Comparison of ENCODE assay signal across 19 cellular contexts in the genomic region with DNA sequence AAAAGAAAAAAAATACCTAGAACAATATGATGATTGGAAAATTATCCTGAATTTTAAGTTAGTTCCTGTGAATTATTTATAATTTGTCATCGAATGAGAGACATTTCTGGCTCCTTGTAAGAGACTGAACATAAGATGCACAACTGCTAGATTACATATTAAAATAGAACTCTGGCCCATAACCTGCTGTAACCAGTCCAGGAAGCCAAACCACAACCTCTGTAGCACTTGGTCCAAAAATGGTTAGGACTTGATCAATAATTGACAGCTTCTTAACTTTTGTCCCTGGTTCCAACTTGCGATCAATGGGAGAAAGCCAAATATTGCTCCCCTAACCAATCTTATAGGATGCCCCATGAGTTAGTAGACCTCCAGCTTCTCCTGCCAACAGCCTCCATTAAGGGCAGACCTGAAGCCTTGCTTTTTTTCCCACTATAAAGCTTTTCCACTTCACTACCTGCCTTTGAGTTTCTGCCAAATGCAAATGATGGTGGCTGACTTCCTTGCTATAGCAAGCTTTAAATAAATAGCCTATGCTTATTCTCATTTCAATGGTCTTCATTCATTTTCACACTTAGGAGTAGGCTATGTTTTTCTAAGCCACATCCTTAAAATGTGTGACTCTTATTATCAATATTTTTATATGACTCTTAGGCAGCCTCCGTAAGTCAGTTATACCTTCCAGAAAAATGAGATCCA.
A peak's percentile ranks its signal among the peaks of the same experiment; 100 is the strongest.
DNase-seq lines count a peak whose midpoint lies in the region; ATAC-seq, FAIRE-seq and TF ChIP-seq lines count a peak whose summit lies in the region.
"Had no signal": no experiment of that assay in that cellular context is flagged by ENCODE, and none has a peak within 500 bp of the region (broad histone marks: within the 10 kb centered on the region; RNA-seq: fewer than 3 reads in every experiment).

No MANE protein-coding gene starts in this region.

- intact Hi-C loops in GM12878 (cut with micrococcal nuclease; ENCODE audit: unreplicated experiment) (loop anchor here (5.0 kb wide), 2 partner anchors 40 to 755 kb away; no protein-coding TSS in a partner anchor), uterus (cut with DNase I; ENCODE audit: low total_unique reads) (no loop called here)

- TF ChIP-seq RAD21 in GM12878 (IDR thresholded peaks at IDR 0.05; ENCODE audit: insufficient read depth, low read depth, low read length), result no peak

- no peak for TF ChIP-seq CTCF in GM12878 (IDR thresholded peaks at IDR 0.05 in 2 of 3, conservative IDR thresholded peaks at IDR 0.05 in 1 of 3; ENCODE audit: control insufficient read depth in 2 of 3, extremely low read depth in 1 of 3, insufficient read depth in 1 of 3, low read depth in 3 of 3, low read length in 3 of 3)
- no peak for TF ChIP-seq CTCF in uterus (IDR thresholded peaks at IDR 0.05)
- no peak for TF ChIP-seq CTCF in suprapubic skin (IDR thresholded peaks at IDR 0.05)

- H3K27ac ChIP-seq in GM12878 (ENCODE audit: control insufficient read depth, insufficient read depth), result no peak overlapping the region
- H3K27ac ChIP-seq in uterus, result no peak overlapping the region
- H3K27ac ChIP-seq in suprapubic skin, result no peak overlapping the region
- H3K27ac ChIP-seq: BLaER1, epithelial cell of prostate had no signal

- no peak overlapping the region for H2AFZ ChIP-seq in GM12878 (ENCODE audit: control insufficient read depth, low read depth, low read length)

- FAIRE-seq in GM12878 (lab: Jason Lieb, UNC), result no peak

- peak; percentile 82 for ATAC-seq in GM21619 (IDR thresholded peaks at IDR 0.05; ENCODE audit: unreplicated experiment)
- peak; percentile 88 for ATAC-seq in HG03097 (IDR thresholded peaks at IDR 0.05; ENCODE audit: low FRiP score, unreplicated experiment)
- ATAC-seq in GM12878, result peak; percentile 86

- no peaks in the 10 kb centered on the region for H3K36me3 ChIP-seq in GM12878 (ENCODE audit: control insufficient read depth in 2 of 2, insufficient read depth in 2 of 2, low read length in 1 of 2)
- H3K36me3 ChIP-seq in uterus, result no peaks in the 10 kb centered on the region
- H3K36me3 ChIP-seq in suprapubic skin, result no peaks in the 10 kb centered on the region
- H3K36me3 ChIP-seq: BLaER1 had no signal

- RAD21 ChIA-PET in GM12878 (lab: Charles Lee; ENCODE audit: unreplicated experiment), result interaction anchor here (0.8 to 2.1 kb wide), 6 partner anchors 8 to 74 kb away, joined by 3 to 7 read pairs (median 4); no protein-coding TSS in a partner anchor

- H3K4me1 ChIP-seq in GM12878 (ENCODE audit: control insufficient read depth, insufficient read depth, low read length) (no peaks in the 10 kb centered on the region), uterus (no peaks in the 10 kb centered on the region), suprapubic skin (no peaks in the 10 kb centered on the region)
- H3K4me1 ChIP-seq: BLaER1 had no signal

- H3K4me3 ChIP-seq in GM12878, result no peak overlapping the region
- H3K4me3 ChIP-seq in uterus, result no peak overlapping the region
- H3K4me3 ChIP-seq in suprapubic skin, result no peak overlapping the region
- H3K4me3 ChIP-seq: BLaER1 had no signal

- 0% methylated on average over 3 of the region's 3 CpGs for WGBS in GM12878 (ENCODE audit: insufficient coverage, insufficient replicate concordance, low lambda C conversion rate, missing lambda C conversion rate)
- 54% methylated on average over 3 of the region's 3 CpGs for WGBS in suprapubic skin

- TF ChIP-seq POLR2A in GM18951 (IDR thresholded peaks at IDR 0.05; ENCODE audit: extremely low read depth, insufficient read depth, insufficient read length) (peak; percentile 34), GM12878 (IDR thresholded peaks at IDR 0.05; ENCODE audit: low read depth, low read length) (no peak), uterus (IDR thresholded peaks at IDR 0.05) (no peak), suprapubic skin (IDR thresholded peaks at IDR 0.05) (no peak)

- no peaks in the 10 kb centered on the region for H3K79me2 ChIP-seq in GM12878 (ENCODE audit: control insufficient read depth, insufficient read depth, low read length)

- no TSS peak for BruUV-seq in GM12878 (replicated peaks; lab: Mats Ljungman, UMichigan)

- TF ChIP-seq EP300 in GM12878 (IDR thresholded peaks at IDR 0.05; ENCODE audit: borderline replicate concordance in 1 of 2, control insufficient read depth in 1 of 2, low read depth in 2 of 2, low read length in 2 of 2), result no peak
- no peak for TF ChIP-seq EP300 in suprapubic skin (IDR thresholded peaks at IDR 0.05)

- H3K9ac ChIP-seq in GM12878 (ENCODE audit: control insufficient read depth, insufficient read depth, low read length), result no peak overlapping the region
- H3K9ac ChIP-seq: BLaER1 had no signal

- CTCF ChIA-PET in GM12878 (lab: Yijun Ruan, JAX), result interaction anchor here (0.7 to 1.7 kb wide), 11 partner anchors 9 to 74 kb away, joined by 3 to 7 read pairs (median 3); no protein-coding TSS in a partner anchor

- POLR2A ChIA-PET in GM12878 (lab: Charles Lee), result interaction anchor here (1.1 to 1.6 kb wide), 3 partner anchors 8 to 13 kb away, joined by 3 to 6 read pairs (median 4); no protein-coding TSS in a partner anchor

- in situ Hi-C loops in GM18951 (cut with MboI; ENCODE audit: low sequenced_read_pairs, unreplicated experiment) (no loop called here), GM12878 (cut with MboI) (no loop called here)

- 0 out of 2 replicates have a peak overlapping the region, but pooled peaks have one; percentile 17 for H3K4me2 ChIP-seq in GM12878 (ENCODE audit: control insufficient read depth, insufficient read depth)
- H3K4me2 ChIP-seq: BLaER1 had no signal

- DNase-seq in GM12878 (ENCODE audit: low read depth, low spot score) (peak; percentile 28), uterus (no peak), NCI-H510A treated with DMSO at 0.1 percent for 48 hours (lab: John Stamatoyannopoulos, UW) (no peak), NCI-H1694 treated with DMSO at 0.1 percent for 48 hours (lab: John Stamatoyannopoulos, UW) (no peak), suprapubic skin (ENCODE audit: low spot score in 2 of 2) (no peak)
- DNase-seq: activated CD4-positive, alpha-beta T cell treated with anti-CD3 and anti-CD28 coated beads, Interleukin-2, amount 50 U/mL, for 4 hours; activated naive CD4-positive, alpha-beta T cell; central memory CD4-positive, alpha-beta T cell; GDM1; hypothalamus; IMR-90; NCI-H187; stimulated activated CD4-positive, alpha-beta T cell treated with anti-CD3 and anti-CD28 coated beads, Interleukin-2, amount 100 ng/mL, for 24 hours; stimulated activated naive CD4-positive, alpha-beta T cell treated with Interleukin-2 at 50 U/mL for 16 hours had no signal

- no peaks in the 10 kb centered on the region for H4K20me1 ChIP-seq in GM12878 (ENCODE audit: control insufficient read depth, insufficient read depth)
- H4K20me1 ChIP-seq: BLaER1 had no signal

- H3K27me3 ChIP-seq in GM12878 (replicated peaks in 1 of 2; ENCODE audit: control insufficient read depth in 2 of 2, insufficient read depth in 2 of 2, low read length in 1 of 2), result no peaks in the 10 kb centered on the region
- H3K27me3 ChIP-seq in uterus, result no peaks in the 10 kb centered on the region
- H3K27me3 ChIP-seq in suprapubic skin, result no peaks in the 10 kb centered on the region
- H3K27me3 ChIP-seq: BLaER1 had no signal

- H3K9me3 ChIP-seq in GM12878 (replicated peaks; ENCODE audit: control insufficient read depth, insufficient read depth, low read length), result no peaks in the 10 kb centered on the region
- H3K9me3 ChIP-seq in uterus, result no peaks in the 10 kb centered on the region
- no peaks in the 10 kb centered on the region for H3K9me3 ChIP-seq in suprapubic skin
- H3K9me3 ChIP-seq: BLaER1 had no signal

- SMC1A ChIA-PET in GM12878 (lab: Charles Lee; ENCODE audit: uncharacterized antibody, unreplicated experiment), result interaction anchor here (0.7 to 4.3 kb wide), 13 partner anchors 8 to 736 kb away, joined by 3 to 17 read pairs (median 4); no protein-coding TSS in a partner anchor

TF ChIP-seq in GM12878, 131 proteins besides CTCF, POLR2A, EP300 and RAD21 (continues in another document):
- TF ChIP-seq, protein P1, sequence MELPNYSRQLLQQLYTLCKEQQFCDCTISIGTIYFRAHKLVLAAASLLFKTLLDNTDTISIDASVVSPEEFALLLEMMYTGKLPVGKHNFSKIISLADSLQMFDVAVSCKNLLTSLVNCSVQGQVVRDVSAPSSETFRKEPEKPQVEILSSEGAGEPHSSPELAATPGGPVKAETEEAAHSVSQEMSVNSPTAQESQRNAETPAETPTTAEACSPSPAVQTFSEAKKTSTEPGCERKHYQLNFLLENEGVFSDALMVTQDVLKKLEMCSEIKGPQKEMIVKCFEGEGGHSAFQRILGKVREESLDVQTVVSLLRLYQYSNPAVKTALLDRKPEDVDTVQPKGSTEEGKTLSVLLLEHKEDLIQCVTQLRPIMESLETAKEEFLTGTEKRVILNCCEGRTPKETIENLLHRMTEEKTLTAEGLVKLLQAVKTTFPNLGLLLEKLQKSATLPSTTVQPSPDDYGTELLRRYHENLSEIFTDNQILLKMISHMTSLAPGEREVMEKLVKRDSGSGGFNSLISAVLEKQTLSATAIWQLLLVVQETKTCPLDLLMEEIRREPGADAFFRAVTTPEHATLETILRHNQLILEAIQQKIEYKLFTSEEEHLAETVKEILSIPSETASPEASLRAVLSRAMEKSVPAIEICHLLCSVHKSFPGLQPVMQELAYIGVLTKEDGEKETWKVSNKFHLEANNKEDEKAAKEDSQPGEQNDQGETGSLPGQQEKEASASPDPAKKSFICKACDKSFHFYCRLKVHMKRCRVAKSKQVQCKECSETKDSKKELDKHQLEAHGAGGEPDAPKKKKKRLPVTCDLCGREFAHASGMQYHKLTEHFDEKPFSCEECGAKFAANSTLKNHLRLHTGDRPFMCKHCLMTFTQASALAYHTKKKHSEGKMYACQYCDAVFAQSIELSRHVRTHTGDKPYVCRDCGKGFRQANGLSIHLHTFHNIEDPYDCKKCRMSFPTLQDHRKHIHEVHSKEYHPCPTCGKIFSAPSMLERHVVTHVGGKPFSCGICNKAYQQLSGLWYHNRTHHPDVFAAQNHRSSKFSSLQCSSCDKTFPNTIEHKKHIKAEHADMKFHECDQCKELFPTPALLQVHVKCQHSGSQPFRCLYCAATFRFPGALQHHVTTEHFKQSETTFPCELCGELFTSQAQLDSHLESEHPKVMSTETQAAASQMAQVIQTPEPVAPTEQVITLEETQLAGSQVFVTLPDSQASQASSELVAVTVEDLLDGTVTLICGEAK (IDR thresholded peaks at IDR 0.05; ENCODE audit: borderline replicate concordance), result no peak
